ENCODE assay signal across 8 cellular contexts in genomic region chr18:3499498-3499897, GRCh38. TPM values are rescaled to one million over a fixed set of nuclear protein-coding genes. Genes with fewer than 3 reads are reported as not detected.
DNase-seq lines count a peak whose midpoint lies in the region; ATAC-seq and TF ChIP-seq lines count a peak whose summit lies in the region.

No MANE protein-coding gene starts in this region.

- 18 to 22% methylated on average over 7 to 10 of the region's 10 CpGs for WGBS in ectodermal cell, 2 experiments

- H3K4me1 Mint-ChIP-seq in naive thymus-derived CD4-positive, alpha-beta T cell = peaks cover 6 to 28% (median 14%) of the 10 kb centered on the region in 7 donors

- H3K4me3 Mint-ChIP-seq in naive thymus-derived CD4-positive, alpha-beta T cell = peak overlapping the region; percentile 33 to 82 (median 70)

- H3K36me3 ChIP-seq in BJ (ENCODE audit: control insufficient read depth, insufficient read depth, low read length) (no peaks in the 10 kb centered on the region), ectodermal cell (ENCODE audit: control insufficient read depth, insufficient read depth, low read length) (no peaks in the 10 kb centered on the region)
- no peaks in the 10 kb centered on the region for H3K36me3 ChIP-seq in naive thymus-derived CD4-positive, alpha-beta T cell (ENCODE audit: control insufficient read depth in 2 of 3, insufficient read depth in 3 of 3, low read length in 3 of 3)

- TF ChIP-seq CTCF in BJ (IDR thresholded peaks at IDR 0.05; ENCODE audit: insufficient read depth, low read depth, low read length) = no peak

- H3K27ac ChIP-seq in ectodermal cell (ENCODE audit: insufficient read depth, low read depth, low read length, poor library complexity, severe bottlenecking) = no peak overlapping the region
- no peak overlapping the region for H3K27ac ChIP-seq in naive thymus-derived CD4-positive, alpha-beta T cell (ENCODE audit: low read depth, low read length)

- H3K4me1 ChIP-seq in ectodermal cell (ENCODE audit: control insufficient read depth, insufficient read depth, low read length) = peaks cover 11% of the 10 kb centered on the region
- H3K4me1 ChIP-seq in naive thymus-derived CD4-positive, alpha-beta T cell (ENCODE audit: control insufficient read depth in 2 of 2, insufficient read depth in 2 of 2, low read length in 2 of 2) = peaks cover 0 to 10% of the 10 kb centered on the region in 2 donors

- H3K9me3 ChIP-seq in ectodermal cell (ENCODE audit: control insufficient read depth, low read length) = no peaks in the 10 kb centered on the region
- H3K9me3 ChIP-seq in naive thymus-derived CD4-positive, alpha-beta T cell (ENCODE audit: control insufficient read depth in 2 of 3, low read length in 3 of 3) = no peaks in the 10 kb centered on the region

- H3K27ac Mint-ChIP-seq in naive thymus-derived CD4-positive, alpha-beta T cell = no peak overlapping the region

- H3K36me3 Mint-ChIP-seq in naive thymus-derived CD4-positive, alpha-beta T cell = no peaks in the 10 kb centered on the region

- peak; percentile 31 for ATAC-seq in naive thymus-derived CD4-positive, alpha-beta T cell
- ATAC-seq in HG03439 (IDR thresholded peaks at IDR 0.05; ENCODE audit: unreplicated experiment) (no peak), GM21515 (IDR thresholded peaks at IDR 0.05; ENCODE audit: unreplicated experiment) (no peak)

- POLR2A ChIA-PET in BJ (lab: Charles Lee) = no interaction called here
- POLR2A ChIA-PET in naive thymus-derived CD4-positive, alpha-beta T cell (lab: Charles Lee) = no interaction called here

- DNase-seq in BJ (ENCODE audit: low read depth) = no peak
- DNase-seq in Jurkat, Clone E6-1 (ENCODE audit: low read depth, low spot score) = peak; percentile 4
- DNase-seq in naive thymus-derived CD4-positive, alpha-beta T cell = no peak
- no peak for DNase-seq in SHP77 (lab: John Stamatoyannopoulos, UW)
- no peak for DNase-seq in foreskin melanocyte

- H3K4me3 ChIP-seq in BJ (ENCODE audit: low read depth, low read length) (peak overlapping the region; percentile 44), ectodermal cell (ENCODE audit: insufficient read depth, low read depth, low read length) (peak overlapping the region; percentile 34)
- H3K4me3 ChIP-seq in Jurkat, Clone E6-1 (ENCODE audit: low read length) = no peak overlapping the region
- no peak overlapping the region for H3K4me3 ChIP-seq in naive thymus-derived CD4-positive, alpha-beta T cell (ENCODE audit: low read length)

- CTCF ChIA-PET in BJ (lab: Yijun Ruan, JAX) = interaction anchor here (0.6 to 2.1 kb wide), 3 partner anchors 12 to 101 kb away, joined by 3 to 6 read pairs (median 3); no protein-coding TSS in a partner anchor
- CTCF ChIA-PET in naive thymus-derived CD4-positive, alpha-beta T cell (lab: Charles Lee) = no interaction called here

- H3K27me3 ChIP-seq in BJ (ENCODE audit: control insufficient read depth, insufficient read depth, low read length) = no peaks in the 10 kb centered on the region
- H3K27me3 ChIP-seq in ectodermal cell (ENCODE audit: control insufficient read depth, insufficient read depth, low read length, poor library complexity, severe bottlenecking) = peaks cover 32% of the 10 kb centered on the region
- H3K27me3 ChIP-seq in naive thymus-derived CD4-positive, alpha-beta T cell (ENCODE audit: control insufficient read depth in 2 of 2, insufficient read depth in 2 of 2, low read length in 2 of 2) = peaks cover 0 to 10% of the 10 kb centered on the region in 2 donors

- H3K27me3 Mint-ChIP-seq in naive thymus-derived CD4-positive, alpha-beta T cell = peaks cover 31 to 63% (median 34%) of the 10 kb centered on the region in 5 donors

- no peaks in the 10 kb centered on the region for H3K9me3 Mint-ChIP-seq in naive thymus-derived CD4-positive, alpha-beta T cell

- intact Hi-C loops in naive thymus-derived CD4-positive, alpha-beta T cell (cut with micrococcal nuclease) = loop anchor here in 1 of 2 donors (5.0 kb wide), 1 partner anchor 43 kb away; no protein-coding TSS in a partner anchor

RNA-seq across cellular contexts. Expression of gene TGIF1, which starts 49.5 kb away (rescaled TPM):
- polyA plus RNA-seq in BJ (2011; rRNA removed) = 64.8 and 78.9 TPM in 2 replicates
- polyA minus RNA-seq in BJ (2011; rRNA and poly(A)+ RNA removed) = 60.7 and 91.7 TPM in 2 replicates
- polyA plus RNA-seq in Jurkat, Clone E6-1 (2012; ENCODE audit: insufficient read depth, insufficient read length) = 18.7 TPM
- 177 TPM for polyA plus RNA-seq in ectodermal cell (2013, experiment 1 of 4)
- 192 TPM for polyA plus RNA-seq in ectodermal cell (2013, experiment 2 of 4)
- 175 TPM for polyA plus RNA-seq in ectodermal cell (2013, experiment 3 of 4)
- 186 TPM for polyA plus RNA-seq in ectodermal cell (2013, experiment 4 of 4)
- 10 to 100 TPM; 15.4 to 88.7 (median 63.6) TPM for total RNA-seq in naive thymus-derived CD4-positive, alpha-beta T cell
- polyA plus RNA-seq in naive thymus-derived CD4-positive, alpha-beta T cell = 10 to 100 TPM; 23.6 to 38.8 TPM

Comparison
In these comparisons a context has a peak if more than half of its experiments do, and no peak if none do; other contexts are left out.
1. H3K4me3 ChIP-seq: peak in BJ (single experiment) and ectodermal cell (single experiment); none in Jurkat, Clone E6-1 (single experiment) and naive thymus-derived CD4-positive, alpha-beta T cell (single experiment).